In genomic region chr2:241649414-241649813, GRCh38 we compare ENCODE assay signal across 18 cellular contexts. TPM values are rescaled to one million over a fixed set of nuclear protein-coding genes. Genes with fewer than 3 reads are reported as not detected.
DNase-seq lines count a peak whose midpoint lies in the region; ATAC-seq and TF ChIP-seq lines count a peak whose summit lies in the region.
"Had no signal": no experiment of that assay in that cellular context is flagged by ENCODE, and none has a peak within 500 bp of the region (broad histone marks: within the 10 kb centered on the region; RNA-seq: fewer than 3 reads in every experiment).

No MANE protein-coding gene starts in this region.

- intact Hi-C loops in heart right ventricle (cut with DNase I) (no loop called here), psoas muscle (cut with DNase I) (no loop called here)

- DNase-seq in DMS 273 treated with DMSO at 0.1 percent for 48 hours (lab: John Stamatoyannopoulos, UW): peak; percentile 28
- DNase-seq in NCI-H446 (lab: John Stamatoyannopoulos, UW): peak; percentile 23 to 77
- DNase-seq in heart right ventricle: peak in 1 of 2 donors; percentile 40
- no peak for DNase-seq in psoas muscle
- no peak for DNase-seq in NCI-H226
- no peak for DNase-seq in coronary artery (ENCODE audit: low spot score)
- no peak for DNase-seq in erythroblast (lab: John Stamatoyannopoulos, UW)
- DNase-seq: activated CD8-positive, alpha-beta memory T cell treated with anti-CD3 and anti-CD28 coated beads, Interleukin-2, amount 50 U/mL, for 48 hours; activated gamma-delta T cell treated with Interleukin-2 at 50 U/mL for 16 hours; cortex of kidney; HFFc6; KBM-7; NCI-H146; NCI-H345; stimulated activated naive CD4-positive, alpha-beta T cell had no signal

- 70 to 76% methylated on average over 4 of the region's 4 CpGs for WGBS in heart right ventricle, 2 donors
- WGBS in psoas muscle, 3 donors: 35 to 56% (median 53%) methylated on average over 4 of the region's 4 CpGs

- H3K27me3 ChIP-seq in heart right ventricle: no peaks in the 10 kb centered on the region
- H3K27me3 ChIP-seq in psoas muscle (ENCODE audit: insufficient read depth in 3 of 3, low read length in 2 of 3): no peaks in the 10 kb centered on the region
- H3K27me3 ChIP-seq: breast epithelium, left lung had no signal

- H3K9me3 ChIP-seq in heart right ventricle (no peaks in the 10 kb centered on the region), psoas muscle (no peaks in the 10 kb centered on the region)
- H3K9me3 ChIP-seq: breast epithelium, left lung, thoracic aorta had no signal

- H3K27ac ChIP-seq in heart right ventricle (no peak overlapping the region), psoas muscle (no peak overlapping the region), coronary artery (no peak overlapping the region)
- H3K27ac ChIP-seq: breast epithelium, left lung, thoracic aorta had no signal

- TF ChIP-seq CTCF in heart right ventricle (IDR thresholded peaks at IDR 0.05): no peak
- TF ChIP-seq CTCF in psoas muscle (IDR thresholded peaks at IDR 0.05): no peak
- TF ChIP-seq CTCF in coronary artery (IDR thresholded peaks at IDR 0.05): no peak

- no peak overlapping the region for H3K4me3 ChIP-seq in heart right ventricle
- H3K4me3 ChIP-seq in psoas muscle: no peak overlapping the region
- H3K4me3 ChIP-seq in coronary artery: no peak overlapping the region
- H3K4me3 ChIP-seq: breast epithelium, left lung, thoracic aorta had no signal

- no peak for TF ChIP-seq POLR2A in erythroblast (IDR thresholded peaks at IDR 0.05; ENCODE audit: low read length)

- peak in 5 of 8 donors; percentile 43 to 83 (median 67) for ATAC-seq in heart right ventricle
- ATAC-seq in psoas muscle: peak in 3 of 4 donors; percentile 54 to 67 (median 59)

- H3K36me3 ChIP-seq in heart right ventricle (peaks cover 0 to 49% (median 22%) of the 10 kb centered on the region in 9 donors), psoas muscle (ENCODE audit: insufficient read depth in 1 of 2, low read depth in 1 of 2) (peaks cover 0 to 34% of the 10 kb centered on the region in 2 donors)
- H3K36me3 ChIP-seq: breast epithelium had no signal

- H3K4me1 ChIP-seq in heart right ventricle (peaks cover 0 to 39% (median 13%) of the 10 kb centered on the region in 9 donors), psoas muscle (peaks cover 6% of the 10 kb centered on the region)
- H3K4me1 ChIP-seq: breast epithelium had no signal

RNA-seq across cellular contexts. Expression of gene ATG4B, which starts 11.9 kb away (rescaled TPM):
- total RNA-seq in heart right ventricle (10 to 100 TPM; 34.7 to 52.1 (median 41.2) TPM), psoas muscle (10 to 100 TPM; 33.7 to 51.3 (median 37.3) TPM)
- polyA plus RNA-seq in heart right ventricle (10 to 100 TPM; 51.1 to 55.7 TPM), psoas muscle (10 to 100 TPM; 40.0 to 48.3 (median 40.8) TPM)

RNA-seq across cellular contexts. Expression of gene THAP4, which starts 12.5 kb away (rescaled TPM):
- total RNA-seq in heart right ventricle (100 to 1,000 TPM in 1 of 10 donors, 10 to 100 TPM in 9; 68.7 to 101 (median 75.4) TPM), psoas muscle (10 to 100 TPM; 64.9 to 96.7 (median 79.4) TPM)
- polyA plus RNA-seq in heart right ventricle (10 to 100 TPM; 80.7 to 92.5 TPM), psoas muscle (100 to 1,000 TPM in 1 of 3 donors, 10 to 100 TPM in 2; 86.6 to 133 (median 93.1) TPM)

RNA-seq across cellular contexts. Expression of gene DTYMK, which starts 37.2 kb away (rescaled TPM):
- total RNA-seq in heart right ventricle (10 to 100 TPM in 3 of 10 donors, 1 to 10 TPM in 7; 6.4 to 12.4 (median 9.3) TPM), psoas muscle (1 to 10 TPM; 6.4 to 8.5 (median 6.7) TPM)
- polyA plus RNA-seq in heart right ventricle (10 to 100 TPM in 1 of 2 donors, 1 to 10 TPM in 1; 9.2 to 18.5 TPM), psoas muscle (10 to 100 TPM in 2 of 3 donors, 1 to 10 TPM in 1; 8.1 to 24.6 (median 20.0) TPM)

RNA-seq across cellular contexts. Expression of gene ING5, which starts 52.4 kb away (rescaled TPM):
- 10 to 100 TPM; 10.4 to 24.6 (median 17.4) TPM for total RNA-seq in heart right ventricle
- 10 to 100 TPM; 19.0 to 49.9 TPM for polyA plus RNA-seq in heart right ventricle
- total RNA-seq in psoas muscle: 10 to 100 TPM; 16.7 to 20.5 (median 17.9) TPM
- polyA plus RNA-seq in psoas muscle: 10 to 100 TPM; 14.5 to 25.4 (median 22.9) TPM

Comparison
In these comparisons a context has a peak if more than half of its experiments do, and no peak if none do; other contexts are left out.
1. DNase-seq: peak in DMS 273 treated with DMSO at 0.1 percent for 48 hours (single experiment) and NCI-H446 (2 of 2); none in psoas muscle (0 of 2), NCI-H226 (single experiment), coronary artery (single experiment) and erythroblast (0 of 2).